ENCODE assay signal across 9 cellular contexts in the genomic region with DNA sequence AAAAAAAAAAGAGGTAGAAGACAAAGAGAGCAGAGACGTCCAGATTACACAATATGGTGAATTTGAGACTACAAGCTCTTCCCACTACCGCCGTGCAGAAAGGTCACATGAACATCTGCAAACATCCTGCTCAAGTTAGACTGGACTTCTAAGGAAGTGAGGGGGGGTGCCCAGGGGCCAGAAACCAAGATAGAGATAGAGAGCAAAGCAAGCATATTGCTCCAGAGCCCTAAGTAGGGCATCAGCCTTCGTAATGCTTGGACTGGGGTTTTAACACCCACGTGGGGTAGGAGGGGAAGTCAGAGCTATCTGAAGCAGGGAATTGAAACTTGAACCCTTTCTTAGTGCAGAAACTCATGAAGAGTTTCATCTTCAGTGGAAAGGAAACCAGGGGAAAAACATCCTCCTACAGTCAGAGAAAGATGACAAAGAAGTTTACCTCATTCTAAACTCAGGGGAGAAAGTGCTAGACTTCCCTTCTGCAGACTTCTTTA. TPM values are rescaled to one million over a fixed set of nuclear protein-coding genes. Genes with fewer than 3 reads are reported as not detected.
A peak's percentile ranks its signal among the peaks of the same experiment; 100 is the strongest.
DNase-seq lines count a peak whose midpoint lies in the region; ATAC-seq and TF ChIP-seq lines count a peak whose summit lies in the region.
"Had no signal": no experiment of that assay in that cellular context is flagged by ENCODE, and none has a peak within 500 bp of the region (broad histone marks: within the 10 kb centered on the region; RNA-seq: fewer than 3 reads in every experiment).

No MANE protein-coding gene starts in this region.

- H3K9me3 Mint-ChIP-seq in T-helper 1 cell treated with Interleukin-12 subunit alpha and Interleukin-12 subunit beta and Interleukin-4 antibody, amounts not matched to agents 30 μg/mL and 1 μg/mL, for 36 hours: peaks cover 8% of the 10 kb centered on the region

- no peak for TF ChIP-seq CTCF in left lung (IDR thresholded peaks at IDR 0.05)

- ATAC-seq in HG02870 (IDR thresholded peaks at IDR 0.05; ENCODE audit: unreplicated experiment): peak; percentile 85
- ATAC-seq in left lung: peak; percentile 84

- H3K27me3 ChIP-seq in left lung (no peaks in the 10 kb centered on the region), SJCRH30 (no peaks in the 10 kb centered on the region)

- intact Hi-C loops in left lung (cut with DNase I): no loop called here

- no peaks in the 10 kb centered on the region for H3K9me3 ChIP-seq in left lung
- no peaks in the 10 kb centered on the region for H3K9me3 ChIP-seq in SJCRH30 (replicated peaks)

- peaks cover 16% of the 10 kb centered on the region for H3K4me1 Mint-ChIP-seq in T-helper 1 cell treated with Interleukin-12 subunit alpha and Interleukin-12 subunit beta and Interleukin-4 antibody, amounts not matched to agents 30 μg/mL and 1 μg/mL, for 36 hours (ENCODE audit: low read depth)

- no peak overlapping the region for H3K27ac Mint-ChIP-seq in T-helper 1 cell treated with Interleukin-12 subunit alpha and Interleukin-12 subunit beta and Interleukin-4 antibody, amounts not matched to agents 30 μg/mL and 1 μg/mL, for 36 hours

- H3K4me1 ChIP-seq in left lung (no peaks in the 10 kb centered on the region), SJCRH30 (no peaks in the 10 kb centered on the region)

- H3K27ac ChIP-seq in left lung (no peak overlapping the region), SJCRH30 (no peak overlapping the region)
- H3K27ac ChIP-seq: 22Rv1 had no signal

- H3K4me3 ChIP-seq in left lung: no peak overlapping the region
- no peak overlapping the region for H3K4me3 ChIP-seq in SJCRH30

- DNase-seq in DMS53 (lab: John Stamatoyannopoulos, UW) (peak; percentile 6), DMS53 treated with DMSO at 0.1 percent for 48 hours (lab: John Stamatoyannopoulos, UW; ENCODE audit: unreplicated experiment) (no peak), left lung (peak in 1 of 2 donors; percentile 74), ureter (ENCODE audit: low spot score) (peak; percentile 53), SJCRH30 (no peak), NCI-H526 treated with DMSO at 0.1 percent for 48 hours (lab: John Stamatoyannopoulos, UW) (no peak)

- peak overlapping the region; percentile 3 for H3K4me3 Mint-ChIP-seq in T-helper 1 cell treated with Interleukin-12 subunit alpha and Interleukin-12 subunit beta and Interleukin-4 antibody, amounts not matched to agents 30 μg/mL and 1 μg/mL, for 36 hours

- peaks cover 13% of the 10 kb centered on the region for H3K27me3 Mint-ChIP-seq in T-helper 1 cell treated with Interleukin-12 subunit alpha and Interleukin-12 subunit beta and Interleukin-4 antibody, amounts not matched to agents 30 μg/mL and 1 μg/mL, for 36 hours (ENCODE audit: low read depth)

- peaks cover 3% of the 10 kb centered on the region for H3K36me3 Mint-ChIP-seq in T-helper 1 cell treated with Interleukin-12 subunit alpha and Interleukin-12 subunit beta and Interleukin-4 antibody, amounts not matched to agents 30 μg/mL and 1 μg/mL, for 36 hours (ENCODE audit: low read depth)

- H3K36me3 ChIP-seq in left lung (no peaks in the 10 kb centered on the region), SJCRH30 (no peaks in the 10 kb centered on the region)

RNA-seq across cellular contexts. Expression of gene CLEC19A, which starts 8.7 kb away (rescaled TPM):
- total RNA-seq in left lung (under 1 TPM; 0.39 to 0.44 TPM), ureter (not detected)
- not detected in 2 replicates for total RNA-seq in SJCRH30 (2014; rRNA removed; shearing (Covaris generic))

Comparison
In these comparisons a context has a peak if more than half of its experiments do, and no peak if none do; other contexts are left out.
1. DNase-seq: peak in DMS53 (single experiment) and ureter (single experiment); none in DMS53 treated with DMSO at 0.1 percent for 48 hours (single experiment), SJCRH30 (0 of 2) and NCI-H526 treated with DMSO at 0.1 percent for 48 hours (single experiment).